ENCODE assay signal across 18 cellular contexts in the genomic region with DNA sequence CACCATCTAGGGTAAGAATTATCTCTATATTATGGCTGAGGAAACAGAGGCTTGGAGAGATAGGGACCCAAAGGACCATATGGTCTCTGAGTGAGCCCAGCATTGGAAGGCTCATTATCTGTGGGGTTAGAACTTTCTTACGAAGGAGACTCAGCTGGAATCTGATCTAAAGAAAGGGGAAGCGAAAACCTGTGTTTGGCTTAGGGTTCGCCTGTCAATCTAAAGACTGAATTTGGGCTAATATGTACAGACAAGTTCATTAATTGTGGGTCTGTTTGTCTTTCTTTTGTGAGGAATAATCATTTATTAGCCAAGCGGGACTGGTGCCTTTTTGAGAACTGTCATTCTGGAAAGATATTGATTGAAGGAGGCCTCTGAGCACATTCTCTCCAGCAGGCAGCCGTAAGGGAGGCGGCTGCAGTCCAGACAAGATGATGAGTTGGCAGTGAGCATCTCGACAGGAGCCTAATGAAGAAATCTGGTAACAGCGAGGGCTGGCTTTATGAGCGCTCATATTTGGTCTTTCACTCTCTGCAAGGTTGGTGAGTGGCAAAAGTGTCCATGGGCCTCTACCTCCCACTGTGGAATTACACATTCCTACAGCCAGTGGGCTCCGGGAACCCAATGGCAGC.
"Had no signal": no experiment of that assay in that cellular context is flagged by ENCODE, and none has a peak within 500 bp of the region (broad histone marks: within the 10 kb centered on the region; RNA-seq: fewer than 3 reads in every experiment).

No MANE protein-coding gene starts in this region.

- H3K27ac Mint-ChIP-seq: activated B cell treated with CpG ODN at 0.5 μM for 24 hours; activated CD4-positive, alpha-beta T cell treated with anti-CD3 and anti-CD28 coated beads, Interleukin-2, amount 10 ng/mL, durations not matched to agents 7 days and 5 days; activated naive CD8-positive, alpha-beta T cell; activated T-cell treated with anti-CD3 and anti-CD28 coated beads, Interleukin-2, amount 50 U/mL, for 72 hours; dendritic cell treated with granulocyte-macrophage colony-stimulating factor and Interleukin-4, amounts not matched to agents 40 ng/mL and 50 ng/mL, for 4 days; immature natural killer cell; natural killer cell; stimulated activated memory B cell treated with anti-CD40 and anti-IgM and Interleukin-4, amounts not matched to agents 10 μg/mL and 1 μg/mL and 100 μg/mL, for 72 hours had no signal

- H3K27me3 ChIP-seq: body of pancreas, gastrocnemius medialis, heart left ventricle, tibial artery had no signal

- H3K4me1 ChIP-seq: body of pancreas, gastrocnemius medialis, heart left ventricle, tibial artery had no signal

- H3K27ac ChIP-seq: body of pancreas, gastrocnemius medialis, heart left ventricle, tibial artery had no signal

- H3K4me3 Mint-ChIP-seq: activated B cell treated with CpG ODN at 0.5 μM for 24 hours; activated CD4-positive, alpha-beta T cell treated with anti-CD3 and anti-CD28 coated beads, Interleukin-2, amount 10 ng/mL, durations not matched to agents 7 days and 5 days; activated naive CD8-positive, alpha-beta T cell; activated T-cell treated with anti-CD3 and anti-CD28 coated beads, Interleukin-2, amount 50 U/mL, for 72 hours; dendritic cell treated with granulocyte-macrophage colony-stimulating factor and Interleukin-4, amounts not matched to agents 40 ng/mL and 50 ng/mL, for 4 days; immature natural killer cell; natural killer cell; stimulated activated memory B cell treated with anti-CD40 and anti-IgM and Interleukin-4, amounts not matched to agents 10 μg/mL and 1 μg/mL and 100 μg/mL, for 72 hours had no signal

- ATAC-seq: activated T-cell treated with anti-CD3 and anti-CD28 coated beads, Interleukin-2, amount 50 U/mL, for 72 hours; body of pancreas; gastrocnemius medialis; heart left ventricle; natural killer cell had no signal

- H3K36me3 Mint-ChIP-seq: activated naive CD8-positive, alpha-beta T cell; stimulated activated memory B cell treated with anti-CD40 and anti-IgM and Interleukin-4, amounts not matched to agents 10 μg/mL and 1 μg/mL and 100 μg/mL, for 72 hours had no signal

- DNase-seq: activated B cell treated with CpG ODN at 0.5 μM for 24 hours; activated CD4-positive, alpha-beta T cell treated with anti-CD3 and anti-CD28 coated beads, Interleukin-2, amount 10 ng/mL, durations not matched to agents 7 days and 5 days; activated CD8-positive, alpha-beta memory T cell treated with anti-CD3 and anti-CD28 coated beads, Interleukin-2, amount 50 U/mL, for 48 hours; activated gamma-delta T cell; activated T-cell treated with anti-CD3 and anti-CD28 coated beads, Interleukin-2, amount 50 U/mL, for 72 hours; cerebellar nuclear complex; erythroblast; gastrocnemius medialis; immature natural killer cell; mesendoderm; natural killer cell; stimulated activated CD4-positive, alpha-beta T cell treated with anti-CD3 and anti-CD28 coated beads, Interleukin-2, amount 100 ng/mL, for 48 hours; tibial artery had no signal

- H3K27me3 Mint-ChIP-seq: activated CD4-positive, alpha-beta T cell treated with anti-CD3 and anti-CD28 coated beads, Interleukin-2, amount 10 ng/mL, durations not matched to agents 7 days and 5 days; activated naive CD8-positive, alpha-beta T cell; dendritic cell treated with granulocyte-macrophage colony-stimulating factor and Interleukin-4, amounts not matched to agents 40 ng/mL and 50 ng/mL, for 4 days; stimulated activated memory B cell treated with anti-CD40 and anti-IgM and Interleukin-4, amounts not matched to agents 10 μg/mL and 1 μg/mL and 100 μg/mL, for 72 hours had no signal

- H3K9me3 Mint-ChIP-seq: dendritic cell treated with granulocyte-macrophage colony-stimulating factor and Interleukin-4, amounts not matched to agents 40 ng/mL and 50 ng/mL, for 4 days had no signal

- H3K4me3 ChIP-seq: body of pancreas, gastrocnemius medialis, heart left ventricle, tibial artery had no signal

- H3K4me1 Mint-ChIP-seq: activated B cell treated with CpG ODN at 0.5 μM for 24 hours; activated CD4-positive, alpha-beta T cell treated with anti-CD3 and anti-CD28 coated beads, Interleukin-2, amount 10 ng/mL, durations not matched to agents 7 days and 5 days; immature natural killer cell; stimulated activated memory B cell treated with anti-CD40 and anti-IgM and Interleukin-4, amounts not matched to agents 10 μg/mL and 1 μg/mL and 100 μg/mL, for 72 hours had no signal

- H3K36me3 ChIP-seq: gastrocnemius medialis, heart left ventricle, tibial artery had no signal
